In the genomic region with DNA sequence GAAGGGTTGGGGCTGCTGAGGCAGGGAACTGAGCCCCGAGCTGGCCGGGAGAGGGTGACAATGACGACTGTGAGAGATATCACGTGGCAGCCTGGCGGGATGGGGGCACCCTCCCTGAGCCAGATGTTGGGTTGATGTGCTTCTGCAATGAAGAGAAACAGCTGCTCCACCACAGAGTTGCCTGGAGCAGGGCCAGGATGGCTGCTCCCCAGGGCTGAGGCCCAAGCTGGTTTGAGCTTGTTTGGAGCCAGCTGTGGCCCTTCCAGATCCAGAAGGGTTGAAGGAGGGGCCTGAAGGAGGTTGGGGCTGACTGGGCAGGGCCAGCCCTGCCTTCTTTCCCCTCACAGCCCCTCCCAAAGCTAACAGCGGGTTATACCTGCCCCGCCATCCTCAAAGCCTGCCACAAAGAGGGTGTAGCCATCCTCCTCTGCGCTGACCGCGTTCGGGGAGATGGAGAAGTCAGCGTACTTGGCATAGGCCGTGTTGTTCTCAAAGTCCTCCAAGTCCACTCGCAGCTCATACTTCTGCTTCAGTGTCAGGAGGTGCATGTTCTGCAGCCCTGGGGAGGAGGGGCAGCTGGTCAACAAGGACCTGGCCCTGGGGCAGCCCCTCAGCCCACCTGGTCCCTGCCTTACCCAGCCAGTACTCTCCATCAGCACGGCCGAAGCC, we compare ENCODE assay signal across 9 cellular contexts. TPM values are rescaled to one million over a fixed set of nuclear protein-coding genes. Genes with fewer than 3 reads are reported as not detected.
DNase-seq lines count a peak whose midpoint lies in the region; ATAC-seq and TF ChIP-seq lines count a peak whose summit lies in the region.
"Had no signal": no experiment of that assay in that cellular context is flagged by ENCODE, and none has a peak within 500 bp of the region (broad histone marks: within the 10 kb centered on the region; RNA-seq: fewer than 3 reads in every experiment).

No MANE protein-coding gene starts in this region.

- no peak for TF ChIP-seq POLR2A in esophagus muscularis mucosa (IDR thresholded peaks at IDR 0.05; ENCODE audit: low read depth)

- H3K36me3 ChIP-seq in BLaER1 (peaks cover 47% of the 10 kb centered on the region), esophagus muscularis mucosa (peaks cover 38 to 55% (median 49%) of the 10 kb centered on the region in 4 donors)

- H3K27ac ChIP-seq in BLaER1, result peak overlapping the region; percentile 60
- peak overlapping the region; percentile 94 to 98 (median 96) for H3K27ac ChIP-seq in esophagus muscularis mucosa (replicated peaks in 1 of 4)

- H3K27me3 ChIP-seq in BLaER1 (no peaks in the 10 kb centered on the region), esophagus muscularis mucosa (no peaks in the 10 kb centered on the region)

- no peak overlapping the region for H3K9ac ChIP-seq in BLaER1

- ATAC-seq in GM19023 (IDR thresholded peaks at IDR 0.05; ENCODE audit: unreplicated experiment), result no peak
- no peak for ATAC-seq in GM18870 (IDR thresholded peaks at IDR 0.05; ENCODE audit: unreplicated experiment)
- ATAC-seq in HG02642 (IDR thresholded peaks at IDR 0.05; ENCODE audit: poor library complexity, unreplicated experiment), result no peak

- H3K4me3 ChIP-seq in BLaER1 (no peak overlapping the region), esophagus muscularis mucosa (peak overlapping the region; percentile 29 to 48 (median 43))

- peaks cover 38% of the 10 kb centered on the region for H3K4me1 ChIP-seq in BLaER1
- peaks cover 58 to 100% (median 99%) of the 10 kb centered on the region in 4 donors for H3K4me1 ChIP-seq in esophagus muscularis mucosa

- DNase-seq in NCI-H2171 treated with DMSO at 0.1 percent for 48 hours (lab: John Stamatoyannopoulos, UW) (peak; percentile 96), esophagus muscularis mucosa (ENCODE audit: extremely low spot score) (peak; percentile 96), non-pigmented ciliary epithelial cell (ENCODE audit: low read depth) (peak; percentile 35), GM10266 (ENCODE audit: extremely low spot score) (no peak)

- peaks cover 17% of the 10 kb centered on the region; the same call in 1 of the 2 replicates for H4K20me1 ChIP-seq in BLaER1

- H3K9me3 ChIP-seq in BLaER1, result no peaks in the 10 kb centered on the region
- no peaks in the 10 kb centered on the region for H3K9me3 ChIP-seq in esophagus muscularis mucosa

- peak overlapping the region; percentile 50 for H3K4me2 ChIP-seq in BLaER1

- intact Hi-C loops in esophagus muscularis mucosa (cut with DNase I), result loop anchor here (5.0 kb wide), 1 partner anchor 62 kb away; no protein-coding TSS in a partner anchor

- no peak for TF ChIP-seq EP300 in esophagus muscularis mucosa (IDR thresholded peaks at IDR 0.05)

- no peak for TF ChIP-seq CTCF in esophagus muscularis mucosa (IDR thresholded peaks at IDR 0.05)
- no peak for TF ChIP-seq CTCF in GM10266 (IDR thresholded peaks at IDR 0.05; ENCODE audit: control insufficient read depth, insufficient read depth, low read depth, missing control alignments)

- 38% methylated on average over 15 of the region's 16 CpGs for WGBS in esophagus muscularis mucosa

RNA-seq across cellular contexts. Expression of gene MFAP4, which starts 2.1 kb away (rescaled TPM):
- total RNA-seq in esophagus muscularis mucosa, result 100 to 1,000 TPM; 127 to 315 (median 226) TPM
- total RNA-seq: activated T-helper 1 cell treated with anti-CD3 and anti-CD28 coated beads, Interleukin-12 subunit alpha, Interleukin-12 subunit beta, Interleukin-2, Interleukin-4 antibody, amounts not matched to agents 30 ng/mL and 10 ng/mL and 1 ng/mL, durations not matched to agents 14 hours and 24 hours and 36 hours had no signal

RNA-seq across cellular contexts. Expression of gene MAPK7, which starts 6.6 kb away (rescaled TPM):
- 10 to 100 TPM; 26.3 to 41.4 (median 33.2) TPM for total RNA-seq in esophagus muscularis mucosa

RNA-seq across cellular contexts. Expression of gene B9D1, which starts 22.3 kb away (rescaled TPM):
- total RNA-seq in esophagus muscularis mucosa, result 10 to 100 TPM in 1 of 4 donors, 1 to 10 TPM in 3; 9.5 to 13.8 (median 9.9) TPM

RNA-seq across cellular contexts. Expression of gene RNF112, which starts 26.2 kb away (rescaled TPM):
- 1 to 10 TPM; 2.3 to 5.4 (median 4.3) TPM for total RNA-seq in esophagus muscularis mucosa
- total RNA-seq: activated T-helper 1 cell treated with anti-CD3 and anti-CD28 coated beads, Interleukin-12 subunit alpha, Interleukin-12 subunit beta, Interleukin-2, Interleukin-4 antibody, amounts not matched to agents 30 ng/mL and 10 ng/mL and 1 ng/mL, durations not matched to agents 14 hours and 24 hours and 36 hours had no signal
